In genomic region chr5:115758356-115758755, GRCh38 we compare ENCODE assay signal across 20 cellular contexts. TPM values are rescaled to one million over a fixed set of nuclear protein-coding genes. Genes with fewer than 3 reads are reported as not detected.
DNase-seq lines count a peak whose midpoint lies in the region; ATAC-seq, FAIRE-seq and TF ChIP-seq lines count a peak whose summit lies in the region.
"Had no signal": no experiment of that assay in that cellular context is flagged by ENCODE, and none has a peak within 500 bp of the region (broad histone marks: within the 10 kb centered on the region; RNA-seq: fewer than 3 reads in every experiment).

No MANE protein-coding gene starts in this region.

- H3K27me3 Mint-ChIP-seq in stimulated activated naive CD8-positive, alpha-beta T cell treated with anti-CD3 and anti-CD28 coated beads, Interleukin-15, amount 100 ng/mL, for 72 hours: peaks cover 73% of the 10 kb centered on the region
- H3K27me3 Mint-ChIP-seq in astrocyte (ENCODE audit: low read depth, unreplicated experiment) (no peaks in the 10 kb centered on the region), progenitor cell of endocrine pancreas (no peaks in the 10 kb centered on the region)

- no peak overlapping the region for H3K4me3 Mint-ChIP-seq in stimulated activated naive CD8-positive, alpha-beta T cell treated with anti-CD3 and anti-CD28 coated beads, Interleukin-15, amount 100 ng/mL, for 72 hours
- H3K4me3 Mint-ChIP-seq in astrocyte (ENCODE audit: unreplicated experiment) (no peak overlapping the region), progenitor cell of endocrine pancreas (ENCODE audit: low read depth) (no peak overlapping the region)
- H3K4me3 Mint-ChIP-seq: activated CD8-positive, alpha-beta memory T cell treated with anti-CD3 and anti-CD28 coated beads, Interleukin-2, amount 10 ng/mL, durations not matched to agents 7 days and 5 days; effector memory CD8-positive, alpha-beta T cell had no signal

- peak; percentile 68 for ATAC-seq in stimulated activated naive CD8-positive, alpha-beta T cell treated with anti-CD3 and anti-CD28 coated beads, Interleukin-15, Interleukin-2, amounts not matched to agents 100 U/mL and 50 U/mL, for 24 hours
- ATAC-seq in stimulated activated naive CD8-positive, alpha-beta T cell treated with anti-CD3 and anti-CD28 coated beads, Interleukin-15, amount 100 ng/mL, for 72 hours: no peak
- ATAC-seq in HG02852 (IDR thresholded peaks at IDR 0.05; ENCODE audit: unreplicated experiment): peak; percentile 82
- ATAC-seq: activated CD8-positive, alpha-beta memory T cell treated with anti-CD3 and anti-CD28 coated beads, Interleukin-2, amount 10 ng/mL, durations not matched to agents 7 days and 5 days; effector memory CD8-positive, alpha-beta T cell had no signal

- no peak for TF ChIP-seq CTCF in astrocyte (IDR thresholded peaks at IDR 0.05; ENCODE audit: insufficient read depth, low read depth, low read length)
- no peak for TF ChIP-seq CTCF in progenitor cell of endocrine pancreas (IDR thresholded peaks at IDR 0.05; ENCODE audit: unreplicated experiment)

- no peaks in the 10 kb centered on the region for H3K79me2 ChIP-seq in astrocyte (ENCODE audit: insufficient read depth, low read length)

- H3K36me3 ChIP-seq in astrocyte (ENCODE audit: insufficient read depth, low read length): no peaks in the 10 kb centered on the region
- H3K36me3 ChIP-seq: SJSA1 had no signal

- no peak overlapping the region for H3K9ac ChIP-seq in astrocyte (ENCODE audit: low read length)

- H3K4me3 ChIP-seq in astrocyte (ENCODE audit: insufficient read depth, low read depth, low read length): no peak overlapping the region
- H3K4me3 ChIP-seq: SJSA1, testis had no signal

- peaks cover 4 to 6% of the 10 kb centered on the region in 2 donors for H3K9me3 Mint-ChIP-seq in stimulated activated naive CD8-positive, alpha-beta T cell treated with anti-CD3 and anti-CD28 coated beads, Interleukin-15, amount 100 ng/mL, for 72 hours
- H3K9me3 Mint-ChIP-seq in astrocyte (ENCODE audit: unreplicated experiment) (no peaks in the 10 kb centered on the region), progenitor cell of endocrine pancreas (ENCODE audit: low read depth) (peaks cover 7% of the 10 kb centered on the region)
- H3K9me3 Mint-ChIP-seq: effector memory CD8-positive, alpha-beta T cell had no signal

- H3K36me3 Mint-ChIP-seq in astrocyte (ENCODE audit: low read depth, unreplicated experiment): no peaks in the 10 kb centered on the region
- no peaks in the 10 kb centered on the region for H3K36me3 Mint-ChIP-seq in progenitor cell of endocrine pancreas (ENCODE audit: insufficient read depth)
- H3K36me3 Mint-ChIP-seq: activated CD8-positive, alpha-beta memory T cell treated with anti-CD3 and anti-CD28 coated beads, Interleukin-2, amount 10 ng/mL, durations not matched to agents 7 days and 5 days had no signal

- no peaks in the 10 kb centered on the region for H3K27me3 ChIP-seq in astrocyte (ENCODE audit: insufficient read depth, low read length)
- H3K27me3 ChIP-seq: SJSA1, testis had no signal

- no peak overlapping the region for H3K27ac ChIP-seq in astrocyte (ENCODE audit: low read depth, low read length)
- H3K27ac ChIP-seq: SJSA1, testis had no signal

- no peaks in the 10 kb centered on the region for H3K4me1 Mint-ChIP-seq in stimulated activated naive CD8-positive, alpha-beta T cell treated with anti-CD3 and anti-CD28 coated beads, Interleukin-15, amount 100 ng/mL, for 72 hours
- H3K4me1 Mint-ChIP-seq in astrocyte (ENCODE audit: low read depth, unreplicated experiment) (peaks cover 2% of the 10 kb centered on the region), progenitor cell of endocrine pancreas (ENCODE audit: low read depth) (no peaks in the 10 kb centered on the region)
- H3K4me1 Mint-ChIP-seq: activated CD8-positive, alpha-beta memory T cell treated with anti-CD3 and anti-CD28 coated beads, Interleukin-2, amount 10 ng/mL, durations not matched to agents 7 days and 5 days had no signal

- no peak overlapping the region for H3K4me2 ChIP-seq in astrocyte (ENCODE audit: low read length)

- H2AFZ ChIP-seq in astrocyte (ENCODE audit: low read depth, low read length): no peak overlapping the region

- no peaks in the 10 kb centered on the region for H3K9me3 ChIP-seq in astrocyte (ENCODE audit: insufficient read depth, low read depth, low read length)
- H3K9me3 ChIP-seq: SJSA1, testis had no signal

- peak; percentile 5 for DNase-seq in stimulated activated naive CD8-positive, alpha-beta T cell treated with anti-CD3 and anti-CD28 coated beads, Interleukin-15, Interleukin-2, amounts not matched to agents 100 U/mL and 50 U/mL, for 24 hours
- DNase-seq in stimulated activated naive CD8-positive, alpha-beta T cell treated with anti-CD3 and anti-CD28 coated beads, Interleukin-15, amount 100 ng/mL, for 72 hours: no peak
- DNase-seq in astrocyte (ENCODE audit: low read depth): peak; percentile 20
- no peak for DNase-seq in superior temporal gyrus (ENCODE audit: extremely low spot score)
- no peak for DNase-seq in LoVo (ENCODE audit: low spot score)
- DNase-seq in NCI-H2107 treated with DMSO at 0.1 percent for 48 hours (lab: John Stamatoyannopoulos, UW; ENCODE audit: unreplicated experiment): no peak
- no peak for DNase-seq in progenitor cell of endocrine pancreas (ENCODE audit: low spot score, unreplicated experiment)
- DNase-seq: activated CD8-positive, alpha-beta memory T cell treated with anti-CD3 and anti-CD28 coated beads, Interleukin-2, amount 10 ng/mL, durations not matched to agents 7 days and 5 days; central memory CD4-positive, alpha-beta T cell; effector memory CD8-positive, alpha-beta T cell; foreskin fibroblast; midbrain; NCI-H2171; small intestine; testis had no signal

- no peaks in the 10 kb centered on the region for H4K20me1 ChIP-seq in astrocyte (ENCODE audit: insufficient read depth, low read length)

- no peaks in the 10 kb centered on the region for H3K4me1 ChIP-seq in astrocyte (ENCODE audit: insufficient read depth, low read length)
- H3K4me1 ChIP-seq: SJSA1, testis had no signal

- no peak overlapping the region for H3K27ac Mint-ChIP-seq in stimulated activated naive CD8-positive, alpha-beta T cell treated with anti-CD3 and anti-CD28 coated beads, Interleukin-15, amount 100 ng/mL, for 72 hours
- H3K27ac Mint-ChIP-seq in astrocyte (ENCODE audit: unreplicated experiment) (no peak overlapping the region), progenitor cell of endocrine pancreas (no peak overlapping the region)
- H3K27ac Mint-ChIP-seq: activated CD8-positive, alpha-beta memory T cell treated with anti-CD3 and anti-CD28 coated beads, Interleukin-2, amount 10 ng/mL, durations not matched to agents 7 days and 5 days; activated naive CD4-positive, alpha-beta T cell treated with anti-CD3 and anti-CD28 coated beads, Interleukin-2, amount 50 U/mL, for 72 hours; effector memory CD8-positive, alpha-beta T cell had no signal

- FAIRE-seq in astrocyte (lab: Jason Lieb, UNC): no peak
- FAIRE-seq: D721Med, HTR-8/SVneo, small intestine had no signal

RNA-seq across cellular contexts. Expression of gene CDO1, which starts 58.1 kb away (rescaled TPM):
- total RNA-seq in astrocyte: 3.9 and 6.1 TPM in 2 replicates
- total RNA-seq in progenitor cell of endocrine pancreas: 24.6 and 25.1 TPM in 2 replicates

Comparison
In these comparisons a context has a peak if more than half of its experiments do, and no peak if none do; other contexts are left out.
1. DNase-seq: peak in stimulated activated naive CD8-positive, alpha-beta T cell treated with anti-CD3 and anti-CD28 coated beads, Interleukin-15, Interleukin-2, amounts not matched to agents 100 U/mL and 50 U/mL, for 24 hours (single experiment) and astrocyte (single experiment); none in stimulated activated naive CD8-positive, alpha-beta T cell treated with anti-CD3 and anti-CD28 coated beads, Interleukin-15, amount 100 ng/mL, for 72 hours (0 of 2), superior temporal gyrus (single experiment), LoVo (single experiment), NCI-H2107 treated with DMSO at 0.1 percent for 48 hours (single experiment) and progenitor cell of endocrine pancreas (single experiment).